ENCODE assay signal across 8 cellular contexts in the genomic region with DNA sequence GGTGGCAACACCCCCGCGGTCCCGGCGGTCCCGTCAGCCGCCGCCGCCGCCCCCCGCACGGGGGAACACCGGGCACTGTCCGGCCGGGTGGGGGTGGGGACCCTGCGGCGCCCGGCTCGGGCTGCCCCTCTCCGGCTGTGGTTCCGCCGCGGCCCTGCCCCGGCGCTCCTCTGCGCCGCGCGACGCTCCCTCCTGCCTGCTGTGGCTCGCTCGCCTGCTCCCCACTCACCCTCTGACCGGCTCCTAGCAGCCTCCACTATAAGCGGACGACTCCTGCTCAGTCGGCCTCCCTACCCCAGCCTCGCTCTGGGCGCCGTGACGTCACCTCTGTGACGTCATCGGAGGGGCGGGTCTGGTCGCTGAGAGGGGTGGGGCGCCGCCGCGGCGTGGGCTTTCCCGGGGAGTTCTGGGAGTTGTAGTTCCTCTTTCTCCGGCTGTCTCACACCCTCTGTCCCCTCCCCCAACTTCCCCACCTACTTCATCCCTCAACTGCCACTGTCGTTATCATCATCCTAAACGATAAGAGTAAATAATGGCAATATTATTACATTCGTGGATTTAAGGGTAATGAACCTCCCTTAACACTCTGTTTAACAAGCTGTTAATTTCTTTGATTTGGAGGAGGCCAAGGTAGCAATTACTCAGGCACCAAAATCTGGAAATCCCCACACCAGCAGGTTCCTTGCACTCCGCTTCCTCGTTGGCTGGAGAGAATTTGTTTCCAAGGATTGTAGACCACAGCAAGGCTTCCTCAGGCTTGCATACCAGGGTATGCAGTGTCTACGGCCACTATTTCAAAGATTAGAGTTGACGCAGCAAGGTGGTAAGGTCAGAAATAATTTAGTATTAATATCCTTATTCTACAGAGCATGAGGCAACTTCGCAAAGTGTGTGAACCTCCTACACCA. TPM values are rescaled to one million over a fixed set of nuclear protein-coding genes. Genes with fewer than 3 reads are reported as not detected.
DNase-seq lines count a peak whose midpoint lies in the region; ATAC-seq, FAIRE-seq and TF ChIP-seq lines count a peak whose summit lies in the region.

A gene (minus strand): TSS at position 308 of the 908 bp plus-strand sequence. CDS start 405 bp downstream, outside the sequence.

- peak; percentile 89 for DNase-seq in D721Med (ENCODE audit: insufficient read length, low spot score)
- peak; percentile 87 for DNase-seq in Jurkat, Clone E6-1 (ENCODE audit: low read depth, low spot score)
- peak; percentile 68 to 89 for DNase-seq in PC-9
- peak; percentile 97 for DNase-seq in activated T-cell treated with anti-CD3 and anti-CD28 coated beads, Interleukin-2, amount 50 U/mL, for 24 hours
- peak; percentile 87 to 90 for DNase-seq in stimulated activated CD8-positive, alpha-beta memory T cell treated with anti-CD3 and anti-CD28 coated beads, Interleukin-7, amount 100 ng/mL, for 1 hour (ENCODE audit: low read depth in 2 of 2)

- H3K9me2 ChIP-seq in PC-9 (ENCODE audit: insufficient read depth): no peaks in the 10 kb centered on the region

- no peaks in the 10 kb centered on the region for H3K27me3 Mint-ChIP-seq in activated T-cell treated with anti-CD3 and anti-CD28 coated beads, Interleukin-2, amount 50 U/mL, for 24 hours

- no TSS peak for BruUV-seq in PC-9 (replicated peaks; lab: Mats Ljungman, UMichigan)

- CTCF ChIA-PET in PC-9 (lab: Charles Lee): interaction anchor here (0.6 kb wide), 1 partner anchor 107 kb away, joined by 5 read pairs; no protein-coding TSS in a partner anchor

- FAIRE-seq in D721Med (lab: Jason Lieb, UNC): no peak

- H3K36me3 Mint-ChIP-seq in activated T-cell treated with anti-CD3 and anti-CD28 coated beads, Interleukin-2, amount 50 U/mL, for 24 hours (ENCODE audit: low read depth): peaks cover 7% of the 10 kb centered on the region

- no peaks in the 10 kb centered on the region for H3K9me3 ChIP-seq in PC-9 (ENCODE audit: insufficient read depth, low read depth)
- H3K9me3 ChIP-seq in esophagus (ENCODE audit: control insufficient read depth in 2 of 2, insufficient read depth in 1 of 2, low read depth in 1 of 2, low read length in 1 of 2): no peaks in the 10 kb centered on the region
- H3K9me3 ChIP-seq in muscle layer of colon (ENCODE audit: low read length): no peaks in the 10 kb centered on the region

- H3K4me1 ChIP-seq in PC-9 (replicated peaks; ENCODE audit: insufficient read depth): peaks cover 42% of the 10 kb centered on the region
- peaks cover 0 to 2% of the 10 kb centered on the region in 2 donors for H3K4me1 ChIP-seq in esophagus (ENCODE audit: control insufficient read depth in 2 of 2, insufficient read depth in 2 of 2, low read length in 1 of 2)
- peaks cover 21% of the 10 kb centered on the region for H3K4me1 ChIP-seq in muscle layer of colon (ENCODE audit: insufficient read depth, low read length)

- H2AFZ ChIP-seq in PC-9: no peak within 1 kb of the TSS

- H3K4me1 Mint-ChIP-seq in activated T-cell treated with anti-CD3 and anti-CD28 coated beads, Interleukin-2, amount 50 U/mL, for 24 hours (ENCODE audit: low read depth): peaks cover 13% of the 10 kb centered on the region

- peak within 1 kb of the TSS; percentile 75 for H3K9ac ChIP-seq in muscle layer of colon (ENCODE audit: low read length)

- H3K36me3 ChIP-seq in PC-9 (ENCODE audit: low read depth) (no peaks in the 10 kb centered on the region), esophagus (ENCODE audit: control insufficient read depth in 2 of 2, insufficient read depth in 2 of 2, low read length in 1 of 2) (no peaks in the 10 kb centered on the region), muscle layer of colon (ENCODE audit: insufficient read depth, low read length) (no peaks in the 10 kb centered on the region)

- peak within 1 kb of the TSS; percentile 84 for H3K4me3 ChIP-seq in Jurkat, Clone E6-1 (ENCODE audit: low read length)
- H3K4me3 ChIP-seq in PC-9 (peak within 1 kb of the TSS; percentile 76), esophagus (ENCODE audit: low read depth in 1 of 2, low read length in 2 of 2) (peak within 1 kb of the TSS; percentile 85 to 93), muscle layer of colon (ENCODE audit: low read depth in 1 of 2, low read length in 2 of 2) (peak within 1 kb of the TSS; percentile 73 to 94)

- TF ChIP-seq CTCF in D721Med (IDR thresholded peaks at IDR 0.05; ENCODE audit: insufficient read depth, missing control alignments) (no peak), PC-9 (conservative IDR thresholded peaks at IDR 0.05) (no peak)

- no peaks in the 10 kb centered on the region for H3K9me3 Mint-ChIP-seq in activated T-cell treated with anti-CD3 and anti-CD28 coated beads, Interleukin-2, amount 50 U/mL, for 24 hours

- H3K27ac ChIP-seq in PC-9 (peak within 1 kb of the TSS; percentile 100), esophagus (ENCODE audit: low read depth in 2 of 2, low read length in 1 of 2) (peak within 1 kb of the TSS; percentile 97), muscle layer of colon (ENCODE audit: low read depth, low read length) (peak within 1 kb of the TSS; percentile 83)

- POLR2A ChIA-PET in PC-9 (lab: Charles Lee; ENCODE audit: unreplicated experiment): interaction anchor here (0.6 kb wide), 1 partner anchor 56 kb away, joined by 14 read pairs; no protein-coding TSS in a partner anchor

- peak within 1 kb of the TSS; percentile 94 for H3K4me3 Mint-ChIP-seq in activated T-cell treated with anti-CD3 and anti-CD28 coated beads, Interleukin-2, amount 50 U/mL, for 24 hours

- ATAC-seq in GM21528 (IDR thresholded peaks at IDR 0.05; ENCODE audit: low FRiP score, unreplicated experiment): peak; percentile 63

- intact Hi-C loops in PC-9 (cut with micrococcal nuclease; ENCODE audit: unreplicated experiment): loop anchor here (10.0 kb wide), 1 partner anchor 288 kb away; no protein-coding TSS in a partner anchor

- peak within 1 kb of the TSS; percentile 99 for H3K27ac Mint-ChIP-seq in activated T-cell treated with anti-CD3 and anti-CD28 coated beads, Interleukin-2, amount 50 U/mL, for 24 hours

- H4K20me1 ChIP-seq in PC-9 (ENCODE audit: insufficient read depth): peaks cover 7% of the 10 kb centered on the region; the same call in 1 of the 2 replicates

- H3F3A ChIP-seq in PC-9 (ENCODE audit: insufficient read depth, low read depth): peaks cover 50% of the 10 kb centered on the region

- peaks cover 41% of the 10 kb centered on the region for H3K79me2 ChIP-seq in PC-9 (ENCODE audit: low read depth)

- no peaks in the 10 kb centered on the region for H3K27me3 ChIP-seq in PC-9 (ENCODE audit: insufficient read depth, low read depth)
- H3K27me3 ChIP-seq in esophagus (ENCODE audit: control insufficient read depth in 1 of 2, insufficient read depth in 2 of 2, low read length in 2 of 2): no peaks in the 10 kb centered on the region
- no peaks in the 10 kb centered on the region for H3K27me3 ChIP-seq in muscle layer of colon (ENCODE audit: control insufficient read depth in 1 of 2, insufficient read depth in 2 of 2, low read length in 2 of 2)

- 6 to 7% methylated on average over 45 to 58 of the region's 58 CpGs for WGBS in esophagus, 2 donors

- H3K4me2 ChIP-seq in PC-9: peak within 1 kb of the TSS; percentile 99

RNA-seq across cellular contexts. Expression of the gene that starts here (rescaled TPM):
- 27.4 TPM for polyA plus RNA-seq in Jurkat, Clone E6-1 (2012; ENCODE audit: insufficient read depth, insufficient read length)
- total RNA-seq in PC-9 (2021): 211 TPM in 2 replicates
- 10 to 100 TPM; 31.1 to 51.1 TPM for polyA plus RNA-seq in esophagus

Comparison
In these comparisons a context has a peak if more than half of its experiments do, and no peak if none do; other contexts are left out.
1. Peak in every context shown above with its lines: DNase-seq, ATAC-seq, H3K4me3 ChIP-seq and H3K27ac ChIP-seq.